In the genomic region with DNA sequence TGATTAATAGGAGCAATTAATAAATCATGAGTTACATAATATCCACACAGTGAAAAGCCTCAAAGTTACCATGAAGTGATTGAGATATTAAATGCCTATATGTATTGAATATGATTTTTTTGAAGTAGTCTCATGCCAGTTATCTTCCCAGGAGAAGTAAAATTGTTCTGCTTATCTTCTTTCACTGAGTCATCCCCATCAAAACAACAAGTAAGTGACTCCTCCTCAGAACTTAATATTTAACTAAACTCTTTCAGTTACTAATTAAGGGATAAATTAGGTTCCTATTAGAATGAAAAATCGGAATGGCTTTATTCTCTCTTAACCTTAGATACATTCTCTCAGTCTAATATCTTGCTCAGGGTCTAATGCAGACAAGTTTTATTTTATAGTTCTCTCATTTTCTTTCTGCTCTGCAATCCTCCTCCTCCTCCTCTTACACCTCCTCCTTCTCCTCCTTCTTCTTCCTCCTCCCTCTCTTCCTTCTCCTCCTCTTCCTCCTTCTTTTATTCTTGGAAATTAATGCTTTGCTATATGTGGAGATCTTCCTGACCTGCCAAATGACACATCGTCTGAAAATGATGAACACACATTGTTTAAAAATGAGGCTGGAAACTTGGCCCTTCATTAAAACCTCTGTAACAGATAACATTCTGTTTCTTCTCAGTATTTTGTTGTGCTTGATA, we compare ENCODE assay signal across 1 cellular context.
TF ChIP-seq lines count a peak whose summit lies in the region.

No MANE protein-coding gene starts in this region.

TF ChIP-seq in K562, 482 proteins besides CTCF, POLR2A, EP300 and RAD21 (continued from another document and continues in another):
- TF ChIP-seq, protein P1, sequence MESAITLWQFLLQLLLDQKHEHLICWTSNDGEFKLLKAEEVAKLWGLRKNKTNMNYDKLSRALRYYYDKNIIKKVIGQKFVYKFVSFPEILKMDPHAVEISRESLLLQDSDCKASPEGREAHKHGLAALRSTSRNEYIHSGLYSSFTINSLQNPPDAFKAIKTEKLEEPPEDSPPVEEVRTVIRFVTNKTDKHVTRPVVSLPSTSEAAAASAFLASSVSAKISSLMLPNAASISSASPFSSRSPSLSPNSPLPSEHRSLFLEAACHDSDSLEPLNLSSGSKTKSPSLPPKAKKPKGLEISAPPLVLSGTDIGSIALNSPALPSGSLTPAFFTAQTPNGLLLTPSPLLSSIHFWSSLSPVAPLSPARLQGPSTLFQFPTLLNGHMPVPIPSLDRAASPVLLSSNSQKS (CRISPR knock-in tag; IDR thresholded peaks at IDR 0.05) = no peak
- no peak for TF ChIP-seq SRSF7 (optimal IDR thresholded peaks at IDR 0.05; ENCODE audit: low read depth, low read length)
- no peak for TF ChIP-seq THRAP3 (IDR thresholded peaks at IDR 0.05; ENCODE audit: borderline replicate concordance)
- TF ChIP-seq ELF4 (CRISPR knock-in tag; IDR thresholded peaks at IDR 0.05) = no peak
- no peak for TF ChIP-seq CHCHD3 (CRISPR knock-in tag; IDR thresholded peaks at IDR 0.05)
- TF ChIP-seq, protein P2, sequence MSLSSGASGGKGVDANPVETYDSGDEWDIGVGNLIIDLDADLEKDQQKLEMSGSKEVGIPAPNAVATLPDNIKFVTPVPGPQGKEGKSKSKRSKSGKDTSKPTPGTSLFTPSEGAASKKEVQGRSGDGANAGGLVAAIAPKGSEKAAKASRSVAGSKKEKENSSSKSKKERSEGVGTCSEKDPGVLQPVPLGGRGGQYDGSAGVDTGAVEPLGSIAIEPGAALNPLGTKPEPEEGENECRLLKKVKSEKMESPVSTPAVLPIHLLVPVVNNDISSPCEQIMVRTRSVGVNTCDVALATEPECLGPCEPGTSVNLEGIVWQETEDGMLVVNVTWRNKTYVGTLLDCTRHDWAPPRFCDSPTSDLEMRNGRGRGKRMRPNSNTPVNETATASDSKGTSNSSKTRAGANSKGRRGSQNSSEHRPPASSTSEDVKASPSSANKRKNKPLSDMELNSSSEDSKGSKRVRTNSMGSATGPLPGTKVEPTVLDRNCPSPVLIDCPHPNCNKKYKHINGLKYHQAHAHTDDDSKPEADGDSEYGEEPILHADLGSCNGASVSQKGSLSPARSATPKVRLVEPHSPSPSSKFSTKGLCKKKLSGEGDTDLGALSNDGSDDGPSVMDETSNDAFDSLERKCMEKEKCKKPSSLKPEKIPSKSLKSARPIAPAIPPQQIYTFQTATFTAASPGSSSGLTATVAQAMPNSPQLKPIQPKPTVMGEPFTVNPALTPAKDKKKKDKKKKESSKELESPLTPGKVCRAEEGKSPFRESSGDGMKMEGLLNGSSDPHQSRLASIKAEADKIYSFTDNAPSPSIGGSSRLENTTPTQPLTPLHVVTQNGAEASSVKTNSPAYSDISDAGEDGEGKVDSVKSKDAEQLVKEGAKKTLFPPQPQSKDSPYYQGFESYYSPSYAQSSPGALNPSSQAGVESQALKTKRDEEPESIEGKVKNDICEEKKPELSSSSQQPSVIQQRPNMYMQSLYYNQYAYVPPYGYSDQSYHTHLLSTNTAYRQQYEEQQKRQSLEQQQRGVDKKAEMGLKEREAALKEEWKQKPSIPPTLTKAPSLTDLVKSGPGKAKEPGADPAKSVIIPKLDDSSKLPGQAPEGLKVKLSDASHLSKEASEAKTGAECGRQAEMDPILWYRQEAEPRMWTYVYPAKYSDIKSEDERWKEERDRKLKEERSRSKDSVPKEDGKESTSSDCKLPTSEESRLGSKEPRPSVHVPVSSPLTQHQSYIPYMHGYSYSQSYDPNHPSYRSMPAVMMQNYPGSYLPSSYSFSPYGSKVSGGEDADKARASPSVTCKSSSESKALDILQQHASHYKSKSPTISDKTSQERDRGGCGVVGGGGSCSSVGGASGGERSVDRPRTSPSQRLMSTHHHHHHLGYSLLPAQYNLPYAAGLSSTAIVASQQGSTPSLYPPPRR (CRISPR knock-in tag; IDR thresholded peaks at IDR 0.05; ENCODE audit: borderline replicate concordance) = no peak
- no peak for TF ChIP-seq KLF1 (tag; IDR thresholded peaks at IDR 0.05)
- TF ChIP-seq ATF1 (CRISPR knock-in tag; IDR thresholded peaks at IDR 0.05) = no peak
- TF ChIP-seq ATF1 (tag; IDR thresholded peaks at IDR 0.05) = 0 out of 2 replicates have a peak, but pooled peaks have one; percentile 7
- TF ChIP-seq KDM4B (IDR thresholded peaks at IDR 0.05; ENCODE audit: borderline replicate concordance in 2 of 2, low read depth in 1 of 2) = 0 out of 4 replicates have a peak, but pooled peaks of 1 of the 2 experiments have one; percentile 60
- TF ChIP-seq SMARCA4 (IDR thresholded peaks at IDR 0.05) = peak; percentile 75; the same call in 1 of the 2 replicates
- TF ChIP-seq, protein P3, sequence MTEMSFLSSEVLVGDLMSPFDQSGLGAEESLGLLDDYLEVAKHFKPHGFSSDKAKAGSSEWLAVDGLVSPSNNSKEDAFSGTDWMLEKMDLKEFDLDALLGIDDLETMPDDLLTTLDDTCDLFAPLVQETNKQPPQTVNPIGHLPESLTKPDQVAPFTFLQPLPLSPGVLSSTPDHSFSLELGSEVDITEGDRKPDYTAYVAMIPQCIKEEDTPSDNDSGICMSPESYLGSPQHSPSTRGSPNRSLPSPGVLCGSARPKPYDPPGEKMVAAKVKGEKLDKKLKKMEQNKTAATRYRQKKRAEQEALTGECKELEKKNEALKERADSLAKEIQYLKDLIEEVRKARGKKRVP (CRISPR knock-in tag; IDR thresholded peaks at IDR 0.05) = 0 out of 2 replicates have a peak, but pooled peaks have one; percentile 26
- TF ChIP-seq DPF2 (IDR thresholded peaks at IDR 0.05) = peak; percentile 79
- TF ChIP-seq, protein P4, sequence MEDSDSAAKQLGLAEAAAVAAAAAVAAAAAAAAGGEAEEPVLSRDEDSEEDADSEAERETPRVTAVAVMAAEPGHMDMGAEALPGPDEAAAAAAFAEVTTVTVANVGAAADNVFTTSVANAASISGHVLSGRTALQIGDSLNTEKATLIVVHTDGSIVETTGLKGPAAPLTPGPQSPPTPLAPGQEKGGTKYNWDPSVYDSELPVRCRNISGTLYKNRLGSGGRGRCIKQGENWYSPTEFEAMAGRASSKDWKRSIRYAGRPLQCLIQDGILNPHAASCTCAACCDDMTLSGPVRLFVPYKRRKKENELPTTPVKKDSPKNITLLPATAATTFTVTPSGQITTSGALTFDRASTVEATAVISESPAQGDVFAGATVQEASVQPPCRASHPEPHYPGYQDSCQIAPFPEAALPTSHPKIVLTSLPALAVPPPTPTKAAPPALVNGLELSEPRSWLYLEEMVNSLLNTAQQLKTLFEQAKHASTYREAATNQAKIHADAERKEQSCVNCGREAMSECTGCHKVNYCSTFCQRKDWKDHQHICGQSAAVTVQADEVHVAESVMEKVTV (CRISPR knock-in tag; IDR thresholded peaks at IDR 0.05) = no peak
- TF ChIP-seq, protein P5, sequence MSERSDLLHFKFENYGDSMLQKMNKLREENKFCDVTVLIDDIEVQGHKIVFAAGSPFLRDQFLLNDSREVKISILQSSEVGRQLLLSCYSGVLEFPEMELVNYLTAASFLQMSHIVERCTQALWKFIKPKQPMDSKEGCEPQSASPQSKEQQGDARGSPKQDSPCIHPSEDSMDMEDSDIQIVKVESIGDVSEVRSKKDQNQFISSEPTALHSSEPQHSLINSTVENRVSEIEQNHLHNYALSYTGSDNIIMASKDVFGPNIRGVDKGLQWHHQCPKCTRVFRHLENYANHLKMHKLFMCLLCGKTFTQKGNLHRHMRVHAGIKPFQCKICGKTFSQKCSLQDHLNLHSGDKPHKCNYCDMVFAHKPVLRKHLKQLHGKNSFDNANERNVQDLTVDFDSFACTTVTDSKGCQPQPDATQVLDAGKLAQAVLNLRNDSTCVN (CRISPR knock-in tag; IDR thresholded peaks at IDR 0.05) = 0 out of 2 replicates have a peak, but pooled peaks have one; percentile 32
- no peak for TF ChIP-seq ZNF12 (CRISPR knock-in tag; IDR thresholded peaks at IDR 0.05)
- 0 out of 4 replicates have a peak, but pooled peaks of 1 of the 2 experiments have one; percentile 11 for TF ChIP-seq FOXK2 (conservative IDR thresholded peaks at IDR 0.05 in 1 of 2, IDR thresholded peaks at IDR 0.05 in 1 of 2; ENCODE audit: low read depth in 2 of 2)
- TF ChIP-seq ZNF668 (CRISPR knock-in tag; IDR thresholded peaks at IDR 0.05) = no peak
- TF ChIP-seq SMARCC2 (IDR thresholded peaks at IDR 0.05; ENCODE audit: low read depth) = peak; percentile 65
- TF ChIP-seq, protein P6, sequence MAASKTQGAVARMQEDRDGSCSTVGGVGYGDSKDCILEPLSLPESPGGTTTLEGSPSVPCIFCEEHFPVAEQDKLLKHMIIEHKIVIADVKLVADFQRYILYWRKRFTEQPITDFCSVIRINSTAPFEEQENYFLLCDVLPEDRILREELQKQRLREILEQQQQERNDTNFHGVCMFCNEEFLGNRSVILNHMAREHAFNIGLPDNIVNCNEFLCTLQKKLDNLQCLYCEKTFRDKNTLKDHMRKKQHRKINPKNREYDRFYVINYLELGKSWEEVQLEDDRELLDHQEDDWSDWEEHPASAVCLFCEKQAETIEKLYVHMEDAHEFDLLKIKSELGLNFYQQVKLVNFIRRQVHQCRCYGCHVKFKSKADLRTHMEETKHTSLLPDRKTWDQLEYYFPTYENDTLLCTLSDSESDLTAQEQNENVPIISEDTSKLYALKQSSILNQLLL (CRISPR knock-in tag; IDR thresholded peaks at IDR 0.05; ENCODE audit: borderline replicate concordance) = no peak
- TF ChIP-seq NCOA2 (IDR thresholded peaks at IDR 0.05; ENCODE audit: partially characterized antibody in 2 of 2) = no peak
- TF ChIP-seq, protein P7, sequence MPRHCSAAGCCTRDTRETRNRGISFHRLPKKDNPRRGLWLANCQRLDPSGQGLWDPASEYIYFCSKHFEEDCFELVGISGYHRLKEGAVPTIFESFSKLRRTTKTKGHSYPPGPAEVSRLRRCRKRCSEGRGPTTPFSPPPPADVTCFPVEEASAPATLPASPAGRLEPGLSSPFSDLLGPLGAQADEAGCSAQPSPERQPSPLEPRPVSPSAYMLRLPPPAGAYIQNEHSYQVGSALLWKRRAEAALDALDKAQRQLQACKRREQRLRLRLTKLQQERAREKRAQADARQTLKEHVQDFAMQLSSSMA (CRISPR knock-in tag; IDR thresholded peaks at IDR 0.05) = no peak
- TF ChIP-seq MEF2A (IDR thresholded peaks at IDR 0.05; ENCODE audit: control insufficient read depth, low read depth, low read length) = no peak
- peak; percentile 43; the same call in 1 of the 2 replicates for TF ChIP-seq MTA1 (IDR thresholded peaks at IDR 0.05; ENCODE audit: borderline replicate concordance)
- no peak for TF ChIP-seq ZFP36 (IDR thresholded peaks at IDR 0.05; ENCODE audit: low read depth, low read length, partially characterized antibody)
- TF ChIP-seq TEAD2 (tag; IDR thresholded peaks at IDR 0.05) = no peak
- TF ChIP-seq MEIS2 (IDR thresholded peaks at IDR 0.05; ENCODE audit: partially characterized antibody) = peak; percentile 14
- TF ChIP-seq RBM14 (IDR thresholded peaks at IDR 0.05; ENCODE audit: borderline replicate concordance, insufficient read depth, low read depth, low read length) = no peak
- TF ChIP-seq ARID2 (IDR thresholded peaks at IDR 0.05) = no peak
- TF ChIP-seq ZNF263 (CRISPR knock-in tag; IDR thresholded peaks at IDR 0.05; ENCODE audit: borderline replicate concordance) = peak; percentile 86; the same call in 1 of the 2 replicates
